In the genomic region with DNA sequence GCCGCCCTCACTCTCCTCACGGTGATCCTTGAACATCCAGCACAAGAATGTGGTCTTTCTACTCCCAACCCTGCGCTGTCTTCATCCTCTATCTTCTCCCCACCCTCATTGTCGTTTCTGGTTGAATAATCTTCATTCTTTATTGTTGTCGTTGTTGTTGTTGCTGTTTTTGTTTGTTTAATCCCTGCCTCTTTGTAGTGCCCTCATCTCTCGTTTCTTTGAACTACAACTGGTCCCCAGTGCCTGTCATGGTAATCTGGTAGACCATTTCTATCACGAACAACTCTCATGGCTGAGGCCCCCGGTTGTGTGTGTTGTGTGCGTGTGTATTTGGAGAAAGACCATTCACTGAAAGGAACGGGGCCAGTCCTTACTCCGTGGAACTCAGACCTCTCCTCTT, we compare ENCODE assay signal across 8 cellular contexts. TPM values are rescaled to one million over a fixed set of nuclear protein-coding genes. Genes with fewer than 3 reads are reported as not detected.
DNase-seq lines count a peak whose midpoint lies in the region; ATAC-seq and TF ChIP-seq lines count a peak whose summit lies in the region.

No MANE protein-coding gene starts in this region.

- no peaks in the 10 kb centered on the region for H3K9me3 Mint-ChIP-seq in natural killer cell treated with Interleukin-12 subunit alpha and Interleukin-12 subunit beta and Interleukin-15 and Interleukin-18, amount 100 ng/mL, for 72 hours

- POLR2A ChIA-PET in AG04449 (lab: Yijun Ruan, JAX), result no interaction called here

- H3K27me3 ChIP-seq in HUES64 (ENCODE audit: insufficient read depth, low read length), result peaks cover 50% of the 10 kb centered on the region
- H3K27me3 ChIP-seq in body of pancreas, result no peaks in the 10 kb centered on the region

- H3K4me1 Mint-ChIP-seq in natural killer cell treated with Interleukin-12 subunit alpha and Interleukin-12 subunit beta and Interleukin-15 and Interleukin-18, amount 100 ng/mL, for 72 hours (ENCODE audit: low read depth in 2 of 2), result peaks cover 24 to 25% of the 10 kb centered on the region in 2 donors

- peaks cover 14% of the 10 kb centered on the region; the same call in 1 of the 2 replicates for H3K4me1 ChIP-seq in HUES64 (ENCODE audit: insufficient read depth, low read length)
- peaks cover 17% of the 10 kb centered on the region for H3K4me1 ChIP-seq in body of pancreas

- 33% methylated on average over 8 of the region's 11 CpGs for WGBS in HUES64
- WGBS in body of pancreas, 2 donors, result 22 to 34% methylated on average over 11 of the region's 11 CpGs

- H3K9me3 ChIP-seq in HUES64 (ENCODE audit: insufficient read depth, low read depth, low read length) (no peaks in the 10 kb centered on the region), body of pancreas (no peaks in the 10 kb centered on the region)

- DNase-seq in AG04449 (ENCODE audit: low read depth, low spot score) (no peak), choroid plexus epithelial cell (ENCODE audit: low read depth) (no peak), medulla oblongata (ENCODE audit: extremely low spot score) (no peak), body of pancreas (no peak), NCI-H82 treated with DMSO at 0.1 percent for 48 hours (lab: John Stamatoyannopoulos, UW; ENCODE audit: unreplicated experiment) (no peak)
- no peak for DNase-seq in natural killer cell treated with Interleukin-12 subunit alpha and Interleukin-12 subunit beta and Interleukin-15 and Interleukin-18, amount 100 ng/mL, for 72 hours (ENCODE audit: low spot score)

- TF ChIP-seq POLR2A in body of pancreas (IDR thresholded peaks at IDR 0.05), result no peak

- TF ChIP-seq CTCF in AG04449 (IDR thresholded peaks at IDR 0.05; ENCODE audit: insufficient read depth, low read length, missing control alignments) (no peak), choroid plexus epithelial cell (conservative IDR thresholded peaks at IDR 0.05; ENCODE audit: low read depth, low read length) (no peak), body of pancreas (IDR thresholded peaks at IDR 0.05) (no peak)

- peak overlapping the region; percentile 11 to 67 for H3K27ac Mint-ChIP-seq in natural killer cell treated with Interleukin-12 subunit alpha and Interleukin-12 subunit beta and Interleukin-15 and Interleukin-18, amount 100 ng/mL, for 72 hours

- peak overlapping the region; percentile 88 for H3K4me3 Mint-ChIP-seq in natural killer cell treated with Interleukin-12 subunit alpha and Interleukin-12 subunit beta and Interleukin-15 and Interleukin-18, amount 100 ng/mL, for 72 hours

- H3K27ac ChIP-seq in HUES64 (ENCODE audit: low read depth, low read length) (no peak overlapping the region), body of pancreas (no peak overlapping the region)

- no peaks in the 10 kb centered on the region for H3K36me3 Mint-ChIP-seq in natural killer cell treated with Interleukin-12 subunit alpha and Interleukin-12 subunit beta and Interleukin-15 and Interleukin-18, amount 100 ng/mL, for 72 hours

- ATAC-seq in natural killer cell treated with Interleukin-12 subunit alpha and Interleukin-12 subunit beta and Interleukin-15 and Interleukin-18, amount 100 ng/mL, for 72 hours, result no peak
- ATAC-seq in body of pancreas, result no peak
- ATAC-seq in HG02588 (IDR thresholded peaks at IDR 0.05; ENCODE audit: unreplicated experiment), result no peak

- intact Hi-C loops in body of pancreas (cut with DNase I), result no loop called here

- H3K36me3 ChIP-seq in HUES64 (ENCODE audit: insufficient read depth, low read length) (no peaks in the 10 kb centered on the region), body of pancreas (replicated peaks in 1 of 2; ENCODE audit: insufficient read depth in 1 of 2, low read depth in 2 of 2) (no peaks in the 10 kb centered on the region)

- no peak overlapping the region for H3K9ac ChIP-seq in HUES64 (ENCODE audit: low read depth, low read length)

- H3K4me3 ChIP-seq in AG04449 (ENCODE audit: low read depth, low read length), result peak overlapping the region; percentile 74
- H3K4me3 ChIP-seq in HUES64 (ENCODE audit: low read length), result peak overlapping the region; percentile 63
- H3K4me3 ChIP-seq in choroid plexus epithelial cell (ENCODE audit: low read depth, low read length), result peak overlapping the region; percentile 71
- H3K4me3 ChIP-seq in body of pancreas, result no peak overlapping the region

- CTCF ChIA-PET in AG04449 (lab: Yijun Ruan, JAX), result no interaction called here

- H3K27me3 Mint-ChIP-seq in natural killer cell treated with Interleukin-12 subunit alpha and Interleukin-12 subunit beta and Interleukin-15 and Interleukin-18, amount 100 ng/mL, for 72 hours, result peaks cover 9 to 11% of the 10 kb centered on the region in 2 donors

RNA-seq across cellular contexts. Expression of a gene that starts 1.3 kb away (rescaled TPM):
- 9.6 TPM for polyA plus RNA-seq in HUES64 (2013, experiment 1 of 2)
- polyA plus RNA-seq in HUES64 (2013, experiment 2 of 2), result 7.7 TPM
- 10 to 100 TPM; 42.4 to 49.5 TPM for total RNA-seq in natural killer cell treated with Interleukin-12 subunit alpha and Interleukin-12 subunit beta and Interleukin-15 and Interleukin-18, amount 100 ng/mL, for 72 hours
- total RNA-seq in body of pancreas, result 10 to 100 TPM in 1 of 2 donors, 1 to 10 TPM in 1; 8.2 to 11.9 TPM

RNA-seq across cellular contexts. Expression of a gene that starts 38.9 kb away (rescaled TPM):
- polyA plus RNA-seq in HUES64 (2013, experiment 1 of 2), result 117 TPM
- 132 TPM for polyA plus RNA-seq in HUES64 (2013, experiment 2 of 2)
- total RNA-seq in natural killer cell treated with Interleukin-12 subunit alpha and Interleukin-12 subunit beta and Interleukin-15 and Interleukin-18, amount 100 ng/mL, for 72 hours, result 100 to 1,000 TPM in 1 of 2 donors, 10 to 100 TPM in 1; 98.0 to 135 TPM
- total RNA-seq in body of pancreas, result 10 to 100 TPM; 37.2 to 65.4 TPM

Comparison
In these comparisons a context has a peak if more than half of its experiments do, and no peak if none do; other contexts are left out.
1. H3K4me3 ChIP-seq: peak in AG04449 (single experiment), HUES64 (single experiment) and choroid plexus epithelial cell (single experiment); none in body of pancreas (0 of 2).